Comparison of ENCODE assay signal across 8 cellular contexts in the genomic region with DNA sequence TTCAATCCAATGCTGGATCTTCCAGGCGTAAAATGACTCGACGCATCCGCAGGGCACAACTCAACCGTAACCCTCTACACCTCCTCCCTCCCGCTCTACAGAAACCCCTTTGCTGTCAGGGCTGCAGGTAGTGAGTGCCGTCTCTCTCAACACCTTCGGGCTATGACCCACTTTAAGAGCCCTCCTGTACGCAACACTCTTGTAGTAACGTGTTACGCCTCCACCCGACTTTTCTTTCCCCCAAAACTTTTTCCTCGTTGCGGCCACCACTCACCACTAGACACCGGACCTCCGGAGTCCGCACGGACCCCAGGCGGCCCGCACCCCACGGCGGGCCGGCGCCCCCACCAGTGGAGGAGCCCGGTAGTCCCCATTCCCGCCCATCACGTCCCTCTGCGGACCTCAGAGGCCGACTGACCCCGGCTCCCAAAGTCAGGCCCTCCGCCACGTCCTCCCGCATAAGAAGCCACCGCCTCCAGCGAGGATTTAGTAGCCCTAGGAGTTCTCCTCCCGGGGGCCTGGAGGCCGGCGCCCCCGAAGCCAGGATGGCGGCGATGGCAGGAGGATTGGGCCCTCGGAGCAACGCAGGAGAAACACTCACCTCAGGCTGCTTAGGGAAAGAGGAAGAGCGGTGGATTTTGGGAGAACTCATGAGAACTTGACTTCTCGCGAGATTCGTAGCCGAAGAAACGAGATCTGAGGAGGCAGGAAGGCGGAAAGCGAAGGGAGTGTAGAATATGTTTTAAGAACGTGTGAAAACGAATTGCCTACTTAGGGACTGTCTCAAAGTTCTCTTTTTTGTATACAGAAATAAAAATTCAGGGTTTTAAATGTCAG. TPM values are rescaled to one million over a fixed set of nuclear protein-coding genes. Genes with fewer than 3 reads are reported as not detected.
DNase-seq lines count a peak whose midpoint lies in the region; ATAC-seq, FAIRE-seq and TF ChIP-seq lines count a peak whose summit lies in the region.

A gene (minus strand): TSS at position 609 of the 837 bp plus-strand sequence.

- H3K27ac ChIP-seq in angular gyrus (ENCODE audit: low read depth, low read length): peak within 1 kb of the TSS; percentile 65
- H3K27ac ChIP-seq in right atrium auricular region: peak within 1 kb of the TSS; percentile 89 to 92
- H3K27ac ChIP-seq in psoas muscle: peak within 1 kb of the TSS; percentile 94

- H3K27me3 ChIP-seq in right atrium auricular region (no peaks in the 10 kb centered on the region), psoas muscle (ENCODE audit: insufficient read depth in 3 of 3, low read length in 2 of 3) (no peaks in the 10 kb centered on the region)

- H3K36me3 ChIP-seq in right atrium auricular region (peaks cover 39% of the 10 kb centered on the region), psoas muscle (ENCODE audit: insufficient read depth in 1 of 2, low read depth in 1 of 2) (peaks cover 3 to 41% of the 10 kb centered on the region in 2 donors)

- 1% methylated on average over 53 of the region's 53 CpGs for WGBS in psoas muscle, 3 donors

- H3K9me3 ChIP-seq in right atrium auricular region (no peaks in the 10 kb centered on the region), psoas muscle (no peaks in the 10 kb centered on the region)

- no peak for FAIRE-seq in urothelium cell line (lab: Jason Lieb, UNC)

- peaks cover 0 to 25% of the 10 kb centered on the region in 2 donors for H3K4me1 ChIP-seq in right atrium auricular region
- peaks cover 28% of the 10 kb centered on the region for H3K4me1 ChIP-seq in psoas muscle

- ATAC-seq in HG02840 (IDR thresholded peaks at IDR 0.05; ENCODE audit: low FRiP score, unreplicated experiment) (peak; percentile 79), psoas muscle (peak; percentile 92 to 97 (median 93))

- peak within 1 kb of the TSS; percentile 65 for H3K4me3 ChIP-seq in GM12875 (ENCODE audit: low read depth, low read length)
- peak within 1 kb of the TSS; percentile 72 to 88 for H3K4me3 ChIP-seq in right atrium auricular region
- peak within 1 kb of the TSS; percentile 90 for H3K4me3 ChIP-seq in psoas muscle

- TF ChIP-seq CTCF in GM12875 (IDR thresholded peaks at IDR 0.05; ENCODE audit: borderline replicate concordance, insufficient read depth, low read depth, low read length): no peak
- no peak for TF ChIP-seq CTCF in right atrium auricular region (IDR thresholded peaks at IDR 0.05)
- no peak for TF ChIP-seq CTCF in psoas muscle (IDR thresholded peaks at IDR 0.05)

- peak; percentile 85 to 90 for DNase-seq in NCI-H187 (lab: John Stamatoyannopoulos, UW)
- peak; percentile 26 to 98 (median 78) for DNase-seq in T-helper 2 cell
- peak; percentile 95 for DNase-seq in right atrium auricular region (ENCODE audit: low spot score)
- peak; percentile 82 to 83 for DNase-seq in psoas muscle
- DNase-seq in urothelium cell line (ENCODE audit: low spot score): peak; percentile 89

- intact Hi-C loops in psoas muscle (cut with DNase I): loop anchor here in 1 of 2 donors (10.0 kb wide), 1 partner anchor 323 kb away; a partner anchor contains a TSS

RNA-seq across cellular contexts. Expression of the gene that starts here (rescaled TPM):
- total RNA-seq in right atrium auricular region (1,000 to 10,000 TPM in 1 of 2 donors, 100 to 1,000 TPM in 1; 655 to 1,304 TPM), psoas muscle (100 to 1,000 TPM; 568 to 785 (median 731) TPM)
- 1,000 to 10,000 TPM; 1,219 to 2,835 (median 1,252) TPM for polyA plus RNA-seq in psoas muscle

Comparison
In these comparisons a context has a peak if more than half of its experiments do, and no peak if none do; other contexts are left out.
1. Peak in every context shown above with its lines: DNase-seq, ATAC-seq, H3K4me3 ChIP-seq and H3K27ac ChIP-seq.